6 cellular contexts compared by ENCODE assay signal in genomic region chr18:61369671-61370070, GRCh38. TPM values are rescaled to one million over a fixed set of nuclear protein-coding genes. Genes with fewer than 3 reads are reported as not detected.
"Had no signal": no experiment of that assay in that cellular context is flagged by ENCODE, and none has a peak within 500 bp of the region (broad histone marks: within the 10 kb centered on the region; RNA-seq: fewer than 3 reads in every experiment).

No MANE protein-coding gene starts in this region.

RNA-seq across cellular contexts. Expression of gene CDH20, which starts 36.4 kb away (rescaled TPM):
- total RNA-seq: OCI-LY7, PC-3, Right ventricle myocardium inferior, RPMI7951, SJSA1, SK-MEL-5 had no signal
